In genomic region chr3:139472380-139473010, GRCh38 we compare ENCODE assay signal across 27 cellular contexts. TPM values are rescaled to one million over a fixed set of nuclear protein-coding genes. Genes with fewer than 3 reads are reported as not detected.
A peak's percentile ranks its signal among the peaks of the same experiment; 100 is the strongest.
DNase-seq lines count a peak whose midpoint lies in the region; ATAC-seq, FAIRE-seq and TF ChIP-seq lines count a peak whose summit lies in the region.
"Had no signal": no experiment of that assay in that cellular context is flagged by ENCODE, and none has a peak within 500 bp of the region (broad histone marks: within the 10 kb centered on the region; RNA-seq: fewer than 3 reads in every experiment).

No MANE protein-coding gene starts in this region.

- H3K4me3 ChIP-seq in bronchial epithelial cell (ENCODE audit: low read depth, low read length) (no peak overlapping the region), parathyroid adenoma (ENCODE audit: low read depth, low read length) (no peak overlapping the region)
- H3K4me3 ChIP-seq: GM23338, right atrium auricular region, tibial nerve had no signal

- peak; percentile 13 for FAIRE-seq in bronchial epithelial cell (lab: Jason Lieb, UNC)
- FAIRE-seq: GM12892 had no signal

- H3K4me1 ChIP-seq in parathyroid adenoma: peaks cover 14% of the 10 kb centered on the region
- H3K4me1 ChIP-seq: tibial nerve had no signal

- no peaks in the 10 kb centered on the region for H3K9me3 ChIP-seq in parathyroid adenoma (ENCODE audit: control insufficient read depth, low read length)
- H3K9me3 ChIP-seq: right atrium auricular region, SK-N-SH, tibial nerve had no signal

- peak overlapping the region; percentile 55 for H3K27ac ChIP-seq in parathyroid adenoma
- H3K27ac ChIP-seq: right atrium auricular region, tibial nerve had no signal

- H3K27me3 ChIP-seq in bronchial epithelial cell (ENCODE audit: control insufficient read depth, insufficient read depth, low read length): peaks cover 2% of the 10 kb centered on the region
- H3K27me3 ChIP-seq in parathyroid adenoma (ENCODE audit: control insufficient read depth, insufficient read depth, low read length): no peaks in the 10 kb centered on the region
- H3K27me3 ChIP-seq: right atrium auricular region, tibial nerve had no signal

- no peaks in the 10 kb centered on the region for H3K36me3 ChIP-seq in bronchial epithelial cell (ENCODE audit: control insufficient read depth, insufficient read depth, low read length)
- H3K36me3 ChIP-seq in parathyroid adenoma (ENCODE audit: control insufficient read depth, insufficient read depth, low read length): no peaks in the 10 kb centered on the region
- H3K36me3 ChIP-seq: right atrium auricular region had no signal

- DNase-seq in DMS 273 (lab: John Stamatoyannopoulos, UW; ENCODE audit: unreplicated experiment) (peak; percentile 86), LHCN-M2 (ENCODE audit: low read depth) (peak; percentile 54), bronchial epithelial cell (ENCODE audit: low read depth) (no peak)
- no peak for DNase-seq in effector CD8-positive, alpha-beta T cell (lab: John Stamatoyannopoulos, UW)
- DNase-seq: activated CD4-positive, CD25-positive, alpha-beta regulatory T cell treated with anti-CD3 and anti-CD28 coated beads, Interleukin-2, amount 50 U/mL, for 72 hours; activated CD8-positive, alpha-beta T cell treated with anti-CD3 and anti-CD28 coated beads for 36 hours; anterior cingulate cortex; C1 segment of cervical spinal cord; caudate nucleus; NCI-H146; NCI-H345; nephron progenitor cell; SK-N-SH; stimulated activated CD4-positive, alpha-beta T cell treated with anti-CD3 and anti-CD28 coated beads, Interleukin-2, amount 100 ng/mL, for 48 hours; T-helper 17 cell had no signal

- no peak overlapping the region for H3K4me2 ChIP-seq in parathyroid adenoma (ENCODE audit: low read length)
- H3K4me2 ChIP-seq: GM23338, SK-N-SH had no signal

- TF ChIP-seq CTCF in bronchial epithelial cell (IDR thresholded peaks at IDR 0.05; ENCODE audit: insufficient read depth, low read length, severe bottlenecking): no peak
- no peak for TF ChIP-seq CTCF in parathyroid adenoma (IDR thresholded peaks at IDR 0.05)

- no peak overlapping the region for H3K9ac ChIP-seq in parathyroid adenoma
- H3K9ac ChIP-seq: SK-N-SH had no signal

- ATAC-seq in GM19328 (IDR thresholded peaks at IDR 0.05; ENCODE audit: unreplicated experiment): no peak
- no peak for ATAC-seq in GM18907 (IDR thresholded peaks at IDR 0.05; ENCODE audit: unreplicated experiment)
- ATAC-seq: activated CD8-positive, alpha-beta T cell treated with anti-CD3 and anti-CD28 coated beads for 36 hours; GM23338; T-helper 17 cell had no signal

- peak overlapping the region; percentile 32 for H2AFZ ChIP-seq in parathyroid adenoma
- H2AFZ ChIP-seq: GM23338 had no signal

- H3K79me2 ChIP-seq in parathyroid adenoma: no peaks in the 10 kb centered on the region

RNA-seq across cellular contexts. Expression of gene RBP2, which starts 3.8 kb away (rescaled TPM):
- total RNA-seq in LHCN-M2 (2014; rRNA removed) (not detected in 2 replicates), bronchial epithelial cell (not detected in 2 replicates)
- not detected for polyA plus RNA-seq in LHCN-M2 (2012)
- total RNA-seq: activated CD8-positive, alpha-beta T cell treated with anti-CD3 and anti-CD28 coated beads for 36 hours; activated T-helper 2 cell treated with anti-CD3 and anti-CD28 coated beads, Interferon-gamma antibody, Interleukin-2, Interleukin-4, amounts not matched to agents 10 μg/mL and 5 μg/mL and 100 μg/mL, durations not matched to agents 14 hours and 24 hours and 36 hours; fibroblast of lung; GM23338; mesothelial cell of epicardium; osteocyte; right atrium auricular region; T-helper 17 cell; tibial nerve had no signal
- polyA plus RNA-seq: fibroblast of lung, GM23338, liver, SK-N-SH had no signal

Comparison
In these comparisons a context has a peak if more than half of its experiments do, and no peak if none do; other contexts are left out.
1. DNase-seq: peak in DMS 273 (single experiment) and LHCN-M2 (single experiment); none in bronchial epithelial cell (single experiment) and effector CD8-positive, alpha-beta T cell (single experiment).